17 cellular contexts compared by ENCODE assay signal in the genomic region with DNA sequence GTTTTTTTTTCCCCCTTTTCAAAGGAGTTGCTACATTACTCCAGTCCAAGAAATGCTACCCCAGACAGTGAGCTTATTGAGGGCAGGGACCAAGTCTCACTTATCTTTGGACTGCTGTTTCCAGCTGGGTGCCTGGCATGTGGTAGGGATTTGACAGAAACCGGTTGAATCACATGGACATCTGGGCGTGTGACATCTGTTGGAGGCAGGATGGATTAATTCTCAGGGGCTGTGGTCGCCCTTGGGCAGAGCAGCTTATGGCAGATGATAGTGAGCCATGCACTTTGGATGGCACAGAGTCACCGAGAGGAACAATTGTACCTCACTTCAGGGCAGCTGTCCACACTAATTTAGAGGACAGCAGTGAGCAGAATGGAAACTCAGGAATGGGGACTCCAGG.
A peak's percentile ranks its signal among the peaks of the same experiment; 100 is the strongest.
DNase-seq lines count a peak whose midpoint lies in the region; ATAC-seq lines count a peak whose summit lies in the region.
"Had no signal": no experiment of that assay in that cellular context is flagged by ENCODE, and none has a peak within 500 bp of the region (broad histone marks: within the 10 kb centered on the region; RNA-seq: fewer than 3 reads in every experiment).

No MANE protein-coding gene starts in this region.

- DNase-seq in NCI-H82 (lab: John Stamatoyannopoulos, UW): peak; percentile 70
- no peak for DNase-seq in NCI-H82 treated with DMSO at 0.1 percent for 48 hours (lab: John Stamatoyannopoulos, UW; ENCODE audit: unreplicated experiment)
- DNase-seq in CMK (ENCODE audit: low read depth): peak; percentile 76
- peak; percentile 82 for DNase-seq in NCI-H524 treated with DMSO at 0.1 percent for 48 hours (lab: John Stamatoyannopoulos, UW)
- DNase-seq in myocyte (ENCODE audit: low read depth): peak; percentile 39
- no peak for DNase-seq in GDM1 (lab: John Stamatoyannopoulos, UW)
- no peak for DNase-seq in activated CD4-positive, alpha-beta T cell treated with anti-CD3 and anti-CD28 coated beads, Interleukin-2, amount 50 U/mL, for 1 hour
- DNase-seq: 8988T, COR-L47, DMS153, KBM-7, NCI-H1105 treated with DMSO at 0.1 percent for 48 hours, NCI-H187 treated with DMSO at 0.1 percent for 48 hours, OCI-M1, Right ventricle myocardium superior had no signal

- no peak for ATAC-seq in esophagus mucosa
- ATAC-seq: HepG2 had no signal

Comparison
In these comparisons a context has a peak if more than half of its experiments do, and no peak if none do; other contexts are left out.
1. DNase-seq: peak in NCI-H82 (single experiment), CMK (single experiment), NCI-H524 treated with DMSO at 0.1 percent for 48 hours (single experiment) and myocyte (single experiment); none in NCI-H82 treated with DMSO at 0.1 percent for 48 hours (single experiment), GDM1 (single experiment) and activated CD4-positive, alpha-beta T cell treated with anti-CD3 and anti-CD28 coated beads, Interleukin-2, amount 50 U/mL, for 1 hour (single experiment).